ENCODE assay signal across 8 cellular contexts in the genomic region with DNA sequence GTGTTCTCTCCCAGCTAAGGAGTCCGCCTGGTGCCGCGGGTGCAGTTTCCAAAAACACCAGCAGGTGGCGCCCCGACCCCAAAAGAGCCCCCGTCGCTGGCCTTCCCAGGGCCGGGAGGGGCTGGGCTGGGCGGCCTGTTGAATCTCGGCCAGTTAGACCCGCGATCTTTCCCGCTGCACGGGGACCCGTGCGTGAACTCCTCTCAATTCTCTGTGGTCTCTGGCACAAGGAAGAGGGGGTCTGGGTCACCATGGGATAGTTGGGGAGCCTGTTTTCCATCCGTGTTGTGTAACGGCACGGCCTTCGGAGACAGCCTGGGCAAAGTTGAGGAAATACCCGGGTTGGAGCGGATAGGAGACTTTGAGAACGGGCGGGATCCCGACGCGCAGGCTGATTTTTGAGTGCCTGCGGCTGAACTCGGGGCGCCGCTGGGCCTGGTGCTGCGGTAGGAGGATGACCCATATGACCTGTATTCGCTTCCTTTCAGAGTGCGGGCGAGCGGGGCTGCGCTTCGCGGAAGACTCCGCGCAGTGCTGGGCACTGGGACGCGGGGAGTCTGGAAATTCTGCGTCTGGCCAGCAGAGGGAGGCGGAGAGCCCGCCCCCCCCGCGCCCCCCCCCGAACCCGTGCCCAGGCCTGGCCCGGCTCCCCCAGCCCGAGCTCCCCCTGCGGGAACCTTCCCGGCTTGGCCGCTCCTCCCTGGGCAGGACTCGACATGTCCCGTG. TPM values are rescaled to one million over a fixed set of nuclear protein-coding genes. Genes with fewer than 3 reads are reported as not detected.
DNase-seq lines count a peak whose midpoint lies in the region; ATAC-seq, FAIRE-seq and TF ChIP-seq lines count a peak whose summit lies in the region.

No MANE protein-coding gene starts in this region.

- peak; percentile 75 for DNase-seq in EH (ENCODE audit: low read depth)
- DNase-seq in H54 (ENCODE audit: insufficient read length, low spot score), result peak; percentile 95
- peak; percentile 79 for DNase-seq in MG63
- DNase-seq in SKM-1 treated with dmso at 0.1 percent for 144 hours (lab: John Stamatoyannopoulos, UW; ENCODE audit: unreplicated experiment), result peak; percentile 73
- peak; percentile 92 for DNase-seq in activated naive CD8-positive, alpha-beta T cell treated with anti-CD3 and anti-CD28 coated beads, Interleukin-2, amount 10 ng/mL, durations not matched to agents 7 days and 5 days
- peak; percentile 80 to 90 for DNase-seq in cardiac muscle cell (ENCODE audit: low read depth in 1 of 2, low spot score in 1 of 2)
- peak; percentile 81 to 92 for DNase-seq in tibial artery

- H3K27ac Mint-ChIP-seq in activated naive CD8-positive, alpha-beta T cell treated with anti-CD3 and anti-CD28 coated beads, Interleukin-2, amount 10 ng/mL, durations not matched to agents 7 days and 5 days, result no peak overlapping the region

- H3K9me3 ChIP-seq in MG63 (no peaks in the 10 kb centered on the region), cardiac muscle cell (ENCODE audit: low read depth) (no peaks in the 10 kb centered on the region), parathyroid adenoma (ENCODE audit: control insufficient read depth, low read length) (no peaks in the 10 kb centered on the region), tibial artery (no peaks in the 10 kb centered on the region)

- H3K27ac ChIP-seq in cardiac muscle cell, result no peak overlapping the region
- H3K27ac ChIP-seq in parathyroid adenoma, result no peak overlapping the region
- peak overlapping the region; percentile 62 to 76 for H3K27ac ChIP-seq in tibial artery

- H3K4me1 Mint-ChIP-seq in activated naive CD8-positive, alpha-beta T cell treated with anti-CD3 and anti-CD28 coated beads, Interleukin-2, amount 10 ng/mL, durations not matched to agents 7 days and 5 days, result peaks cover 1% of the 10 kb centered on the region

- H3K27me3 ChIP-seq in MG63 (0 out of 2 replicates have a peak, but pooled peaks cover 1% of the 10 kb centered on the region), cardiac muscle cell (peaks cover 38% of the 10 kb centered on the region), parathyroid adenoma (ENCODE audit: control insufficient read depth, insufficient read depth, low read length) (no peaks in the 10 kb centered on the region), tibial artery (peaks cover 0 to 11% of the 10 kb centered on the region in 2 donors)

- no peak overlapping the region for H3K9ac ChIP-seq in parathyroid adenoma

- intact Hi-C loops in tibial artery (cut with DNase I; ENCODE audit: low total_unique reads), result loop anchor here (1.0 to 5.0 kb wide), 3 partner anchors 60 to 181 kb away; no protein-coding TSS in a partner anchor

- POLR2A ChIA-PET in activated naive CD8-positive, alpha-beta T cell treated with anti-CD3 and anti-CD28 coated beads, Interleukin-2, amount 10 ng/mL, durations not matched to agents 7 days and 5 days (lab: Charles Lee), result interaction anchor here (0.8 kb wide), 1 partner anchor 181 kb away, joined by 4 read pairs; no protein-coding TSS in a partner anchor

- peaks cover 27% of the 10 kb centered on the region for H3K27me3 Mint-ChIP-seq in activated naive CD8-positive, alpha-beta T cell treated with anti-CD3 and anti-CD28 coated beads, Interleukin-2, amount 10 ng/mL, durations not matched to agents 7 days and 5 days

- no peaks in the 10 kb centered on the region for H3K9me3 Mint-ChIP-seq in activated naive CD8-positive, alpha-beta T cell treated with anti-CD3 and anti-CD28 coated beads, Interleukin-2, amount 10 ng/mL, durations not matched to agents 7 days and 5 days

- H3K4me3 ChIP-seq in MG63 (peak overlapping the region; percentile 55), cardiac muscle cell (peak overlapping the region; percentile 76), parathyroid adenoma (ENCODE audit: low read depth, low read length) (peak overlapping the region; percentile 54), tibial artery (peak overlapping the region; percentile 52 to 68)

- peak; percentile 90 for ATAC-seq in activated naive CD8-positive, alpha-beta T cell treated with anti-CD3 and anti-CD28 coated beads, Interleukin-2, amount 10 ng/mL, durations not matched to agents 7 days and 5 days (ENCODE audit: low read depth)

- no peaks in the 10 kb centered on the region for H3K36me3 ChIP-seq in MG63
- no peaks in the 10 kb centered on the region for H3K36me3 ChIP-seq in cardiac muscle cell
- H3K36me3 ChIP-seq in parathyroid adenoma (ENCODE audit: control insufficient read depth, insufficient read depth, low read length), result no peaks in the 10 kb centered on the region
- H3K36me3 ChIP-seq in tibial artery, result no peaks in the 10 kb centered on the region

- peak; percentile 91 for TF ChIP-seq CTCF in cardiac muscle cell (IDR thresholded peaks at IDR 0.05; ENCODE audit: low read depth, low read length)
- peak; percentile 98 for TF ChIP-seq CTCF in parathyroid adenoma (IDR thresholded peaks at IDR 0.05)
- TF ChIP-seq CTCF in tibial artery (IDR thresholded peaks at IDR 0.05), result peak; percentile 95 to 98

- peak overlapping the region; percentile 81 for H3K4me2 ChIP-seq in parathyroid adenoma (ENCODE audit: low read length)

- peak overlapping the region; percentile 93 for H2AFZ ChIP-seq in parathyroid adenoma

- H3K4me1 ChIP-seq in cardiac muscle cell (ENCODE audit: low read depth) (no peaks in the 10 kb centered on the region), parathyroid adenoma (no peaks in the 10 kb centered on the region), tibial artery (peaks cover 4 to 9% (median 8%) of the 10 kb centered on the region in 4 donors)

- no peaks in the 10 kb centered on the region for H3K36me3 Mint-ChIP-seq in activated naive CD8-positive, alpha-beta T cell treated with anti-CD3 and anti-CD28 coated beads, Interleukin-2, amount 10 ng/mL, durations not matched to agents 7 days and 5 days

- H3K4me3 Mint-ChIP-seq in activated naive CD8-positive, alpha-beta T cell treated with anti-CD3 and anti-CD28 coated beads, Interleukin-2, amount 10 ng/mL, durations not matched to agents 7 days and 5 days, result peak overlapping the region; percentile 84

- no peaks in the 10 kb centered on the region for H3K79me2 ChIP-seq in parathyroid adenoma

- no peak for FAIRE-seq in H54 (lab: Jason Lieb, UNC)

- TF ChIP-seq POLR2A in H54 (IDR thresholded peaks at IDR 0.05; ENCODE audit: low read depth, low read length), result no peak

RNA-seq across cellular contexts. Expression of gene PSD2, which starts 7.9 kb away (rescaled TPM):
- total RNA-seq in MG63 (2014; rRNA removed; shearing (Covaris generic); ENCODE audit: low replicate concordance), result 0.16 TPM in 1 of 2 replicates, not detected in the other
- under 1 TPM; 0.08 to 0.09 TPM for total RNA-seq in activated naive CD8-positive, alpha-beta T cell treated with anti-CD3 and anti-CD28 coated beads, Interleukin-2, amount 10 ng/mL, durations not matched to agents 7 days and 5 days
- 0.14 and 0.48 TPM in 2 replicates for total RNA-seq in cardiac muscle cell
- 0.04 and 1.1 TPM in 2 replicates for polyA plus RNA-seq in cardiac muscle cell

Comparison
In these comparisons a context has a peak if more than half of its experiments do, and no peak if none do; other contexts are left out.
1. H3K27ac ChIP-seq: peak in tibial artery (2 of 2); none in cardiac muscle cell (single experiment) and parathyroid adenoma (single experiment).
2. Peak in every context shown above with its lines, with median percentiles within 50 percentile points of each other: DNase-seq, H3K4me3 ChIP-seq and CTCF ChIP-seq.